1 cellular context compared by ENCODE assay signal in the genomic region with DNA sequence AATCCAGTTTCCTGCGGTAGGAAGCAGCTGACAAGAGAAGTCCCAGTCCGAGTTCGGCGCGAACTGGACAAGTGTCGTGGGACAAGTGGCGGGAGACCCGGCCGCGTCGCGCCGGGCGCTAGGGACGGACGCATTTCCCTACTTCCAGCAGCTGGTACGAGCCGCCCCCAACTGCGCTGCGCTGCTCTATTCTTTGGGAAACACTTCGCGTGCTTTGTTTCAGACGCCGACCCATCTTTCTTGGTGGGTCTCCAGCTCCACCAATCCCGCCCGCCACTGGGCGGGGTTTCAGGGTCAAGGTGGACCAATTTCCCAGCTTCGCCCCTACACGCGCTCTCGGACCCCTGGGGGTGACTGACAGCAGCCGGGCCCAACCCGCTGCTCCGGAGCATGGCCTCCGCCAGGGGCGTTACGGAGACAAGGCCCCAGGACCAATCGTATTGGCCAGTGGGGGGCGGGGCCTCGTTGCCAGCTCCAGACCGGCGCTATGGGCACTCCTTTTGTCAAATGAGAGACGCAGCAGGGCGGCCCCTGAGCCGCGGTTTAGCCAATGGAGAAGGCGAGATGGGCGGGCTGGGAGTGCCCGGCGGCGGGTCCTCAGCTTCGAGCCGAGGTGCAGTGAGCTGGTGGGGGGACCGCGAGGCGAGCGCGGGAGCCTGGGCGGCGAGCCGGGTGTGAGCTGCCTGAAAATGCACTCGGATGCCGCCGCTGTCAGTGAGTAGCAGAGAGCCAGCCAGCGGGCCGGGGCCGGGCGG.
TF ChIP-seq lines count a peak whose summit lies in the region.

A gene (plus strand): TSS at position 600 of the 755 bp plus-strand sequence. CDS start 90 bp downstream, at position 690.

TF ChIP-seq in HepG2, 621 proteins besides CTCF, POLR2A, EP300 and RAD21 (continued from another document and continues in another):
- TF ChIP-seq, protein P1, sequence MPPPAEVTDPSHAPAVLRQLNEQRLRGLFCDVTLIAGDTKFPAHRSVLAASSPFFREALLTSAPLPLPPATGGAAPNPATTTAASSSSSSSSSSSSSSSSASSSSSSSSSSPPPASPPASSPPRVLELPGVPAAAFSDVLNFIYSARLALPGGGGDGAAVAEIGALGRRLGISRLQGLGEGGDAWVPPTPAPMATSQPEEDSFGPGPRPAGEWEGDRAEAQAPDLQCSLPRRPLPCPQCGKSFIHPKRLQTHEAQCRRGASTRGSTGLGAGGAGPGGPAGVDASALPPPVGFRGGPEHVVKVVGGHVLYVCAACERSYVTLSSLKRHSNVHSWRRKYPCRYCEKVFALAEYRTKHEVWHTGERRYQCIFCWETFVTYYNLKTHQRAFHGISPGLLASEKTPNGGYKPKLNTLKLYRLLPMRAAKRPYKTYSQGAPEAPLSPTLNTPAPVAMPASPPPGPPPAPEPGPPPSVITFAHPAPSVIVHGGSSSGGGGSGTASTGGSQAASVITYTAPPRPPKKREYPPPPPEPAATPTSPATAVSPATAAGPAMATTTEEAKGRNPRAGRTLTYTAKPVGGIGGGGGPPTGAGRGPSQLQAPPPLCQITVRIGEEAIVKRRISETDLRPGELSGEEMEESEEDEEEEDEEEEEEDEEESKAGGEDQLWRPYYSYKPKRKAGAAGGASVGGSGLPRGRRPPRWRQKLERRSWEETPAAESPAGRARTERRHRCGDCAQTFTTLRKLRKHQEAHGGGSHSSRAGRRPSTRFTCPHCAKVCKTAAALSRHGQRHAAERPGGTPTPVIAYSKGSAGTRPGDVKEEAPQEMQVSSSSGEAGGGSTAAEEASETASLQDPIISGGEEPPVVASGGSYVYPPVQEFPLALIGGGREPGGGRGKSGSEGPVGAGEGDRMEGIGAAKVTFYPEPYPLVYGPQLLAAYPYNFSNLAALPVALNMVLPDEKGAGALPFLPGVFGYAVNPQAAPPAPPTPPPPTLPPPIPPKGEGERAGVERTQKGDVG (CRISPR knock-in tag; IDR thresholded peaks at IDR 0.05; ENCODE audit: borderline replicate concordance), result 0 out of 2 replicates have a peak, but pooled peaks have one; percentile 26
- TF ChIP-seq, protein P2, sequence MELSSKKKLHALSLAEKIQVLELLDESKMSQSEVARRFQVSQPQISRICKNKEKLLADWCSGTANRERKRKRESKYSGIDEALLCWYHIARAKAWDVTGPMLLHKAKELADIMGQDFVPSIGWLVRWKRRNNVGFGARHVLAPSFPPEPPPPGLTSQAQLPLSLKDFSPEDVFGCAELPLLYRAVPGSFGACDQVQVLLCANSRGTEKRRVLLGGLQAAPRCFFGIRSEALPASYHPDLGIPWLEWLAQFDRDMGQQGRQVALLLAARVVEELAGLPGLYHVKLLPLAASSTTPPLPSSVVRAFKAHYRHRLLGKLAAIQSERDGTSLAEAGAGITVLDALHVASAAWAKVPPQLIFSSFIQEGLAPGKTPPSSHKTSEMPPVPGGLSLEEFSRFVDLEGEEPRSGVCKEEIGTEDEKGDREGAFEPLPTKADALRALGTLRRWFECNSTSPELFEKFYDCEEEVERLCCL (CRISPR knock-in tag; IDR thresholded peaks at IDR 0.05; ENCODE audit: borderline replicate concordance), result no peak
- TF ChIP-seq MED1 (CRISPR knock-in tag; IDR thresholded peaks at IDR 0.05) (no peak), ZNF101 (CRISPR knock-in tag; IDR thresholded peaks at IDR 0.05; ENCODE audit: borderline replicate concordance, low read depth) (no peak), ZNF703 (CRISPR knock-in tag; IDR thresholded peaks at IDR 0.05; ENCODE audit: borderline replicate concordance) (no peak; the same call in 1 of the 2 replicates), AGO2 (optimal IDR thresholded peaks at IDR 0.05; ENCODE audit: low read depth, low read length) (peak; percentile 33), ZNF34 (CRISPR knock-in tag; IDR thresholded peaks at IDR 0.05; ENCODE audit: borderline replicate concordance) (no peak), CBFB (CRISPR knock-in tag; IDR thresholded peaks at IDR 0.05) (peak; percentile 45; the same call in 1 of the 2 replicates), KDM2A (CRISPR knock-in tag; IDR thresholded peaks at IDR 0.05; ENCODE audit: borderline replicate concordance, low read depth) (peak; percentile 21; the same call in 1 of the 2 replicates), KAT2B (IDR thresholded peaks at IDR 0.05; ENCODE audit: borderline replicate concordance, low read depth, low read length) (no peak), GATAD1 (CRISPR knock-in tag; IDR thresholded peaks at IDR 0.05) (peak; percentile 57; the same call in 1 of the 2 replicates), SMAD9 (CRISPR knock-in tag; IDR thresholded peaks at IDR 0.05) (no peak), ZNF496 (CRISPR knock-in tag; IDR thresholded peaks at IDR 0.05; ENCODE audit: insufficient replicate concordance) (no peak), NFRKB (IDR thresholded peaks at IDR 0.05) (no peak), ZFP82 (CRISPR knock-in tag; IDR thresholded peaks at IDR 0.05; ENCODE audit: borderline replicate concordance) (no peak), MIER3 (CRISPR knock-in tag; IDR thresholded peaks at IDR 0.05; ENCODE audit: borderline replicate concordance) (0 out of 2 replicates have a peak, but pooled peaks have one; percentile 34), TARDBP (CRISPR knock-in tag; IDR thresholded peaks at IDR 0.05) (peak; percentile 36; the same call in 1 of the 2 replicates), SATB2 (CRISPR knock-in tag; IDR thresholded peaks at IDR 0.05) (no peak), ZNF781 (CRISPR knock-in tag; IDR thresholded peaks at IDR 0.05; ENCODE audit: borderline replicate concordance, not compliant biosample characterization) (no peak), DNMT3B (CRISPR knock-in tag; conservative IDR thresholded peaks at IDR 0.05) (no peak), KDM4B (CRISPR knock-in tag; IDR thresholded peaks at IDR 0.05) (no peak), ZNF225 (CRISPR knock-in tag; IDR thresholded peaks at IDR 0.05) (no peak), ZNF720 (CRISPR knock-in tag; IDR thresholded peaks at IDR 0.05) (no peak), ELF4 (CRISPR knock-in tag; IDR thresholded peaks at IDR 0.05; ENCODE audit: borderline replicate concordance) (no peak), MIXL1 (CRISPR knock-in tag; IDR thresholded peaks at IDR 0.05) (peak; percentile 10; the same call in 1 of the 2 replicates), ZNF326 (CRISPR knock-in tag; IDR thresholded peaks at IDR 0.05; ENCODE audit: borderline replicate concordance) (no peak), MTA1 (CRISPR knock-in tag; IDR thresholded peaks at IDR 0.05; ENCODE audit: borderline replicate concordance) (no peak), ZNF652 (CRISPR knock-in tag; IDR thresholded peaks at IDR 0.05; ENCODE audit: borderline replicate concordance, low read depth) (no peak), ZNF224 (CRISPR knock-in tag; IDR thresholded peaks at IDR 0.05) (peak; percentile 64; the same call in 1 of the 2 replicates), RNF2 (conservative IDR thresholded peaks at IDR 0.05; ENCODE audit: low read depth) (peak; percentile 28; the same call in 1 of the 2 replicates), JUNB (CRISPR knock-in tag; IDR thresholded peaks at IDR 0.05; ENCODE audit: borderline replicate concordance) (no peak)
- TF ChIP-seq, protein P3, sequence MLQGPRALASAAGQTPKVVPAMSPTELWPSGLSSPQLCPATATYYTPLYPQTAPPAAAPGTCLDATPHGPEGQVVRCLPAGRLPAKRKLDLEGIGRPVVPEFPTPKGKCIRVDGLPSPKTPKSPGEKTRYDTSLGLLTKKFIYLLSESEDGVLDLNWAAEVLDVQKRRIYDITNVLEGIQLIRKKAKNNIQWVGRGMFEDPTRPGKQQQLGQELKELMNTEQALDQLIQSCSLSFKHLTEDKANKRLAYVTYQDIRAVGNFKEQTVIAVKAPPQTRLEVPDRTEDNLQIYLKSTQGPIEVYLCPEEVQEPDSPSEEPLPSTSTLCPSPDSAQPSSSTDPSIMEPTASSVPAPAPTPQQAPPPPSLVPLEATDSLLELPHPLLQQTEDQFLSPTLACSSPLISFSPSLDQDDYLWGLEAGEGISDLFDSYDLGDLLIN (CRISPR knock-in tag; IDR thresholded peaks at IDR 0.05; ENCODE audit: borderline replicate concordance), result no peak
- TF ChIP-seq, protein P4, sequence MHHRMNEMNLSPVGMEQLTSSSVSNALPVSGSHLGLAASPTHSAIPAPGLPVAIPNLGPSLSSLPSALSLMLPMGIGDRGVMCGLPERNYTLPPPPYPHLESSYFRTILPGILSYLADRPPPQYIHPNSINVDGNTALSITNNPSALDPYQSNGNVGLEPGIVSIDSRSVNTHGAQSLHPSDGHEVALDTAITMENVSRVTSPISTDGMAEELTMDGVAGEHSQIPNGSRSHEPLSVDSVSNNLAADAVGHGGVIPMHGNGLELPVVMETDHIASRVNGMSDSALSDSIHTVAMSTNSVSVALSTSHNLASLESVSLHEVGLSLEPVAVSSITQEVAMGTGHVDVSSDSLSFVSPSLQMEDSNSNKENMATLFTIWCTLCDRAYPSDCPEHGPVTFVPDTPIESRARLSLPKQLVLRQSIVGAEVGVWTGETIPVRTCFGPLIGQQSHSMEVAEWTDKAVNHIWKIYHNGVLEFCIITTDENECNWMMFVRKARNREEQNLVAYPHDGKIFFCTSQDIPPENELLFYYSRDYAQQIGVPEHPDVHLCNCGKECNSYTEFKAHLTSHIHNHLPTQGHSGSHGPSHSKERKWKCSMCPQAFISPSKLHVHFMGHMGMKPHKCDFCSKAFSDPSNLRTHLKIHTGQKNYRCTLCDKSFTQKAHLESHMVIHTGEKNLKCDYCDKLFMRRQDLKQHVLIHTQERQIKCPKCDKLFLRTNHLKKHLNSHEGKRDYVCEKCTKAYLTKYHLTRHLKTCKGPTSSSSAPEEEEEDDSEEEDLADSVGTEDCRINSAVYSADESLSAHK (CRISPR knock-in tag; IDR thresholded peaks at IDR 0.05; ENCODE audit: borderline replicate concordance), result no peak
- TF ChIP-seq, protein P5, sequence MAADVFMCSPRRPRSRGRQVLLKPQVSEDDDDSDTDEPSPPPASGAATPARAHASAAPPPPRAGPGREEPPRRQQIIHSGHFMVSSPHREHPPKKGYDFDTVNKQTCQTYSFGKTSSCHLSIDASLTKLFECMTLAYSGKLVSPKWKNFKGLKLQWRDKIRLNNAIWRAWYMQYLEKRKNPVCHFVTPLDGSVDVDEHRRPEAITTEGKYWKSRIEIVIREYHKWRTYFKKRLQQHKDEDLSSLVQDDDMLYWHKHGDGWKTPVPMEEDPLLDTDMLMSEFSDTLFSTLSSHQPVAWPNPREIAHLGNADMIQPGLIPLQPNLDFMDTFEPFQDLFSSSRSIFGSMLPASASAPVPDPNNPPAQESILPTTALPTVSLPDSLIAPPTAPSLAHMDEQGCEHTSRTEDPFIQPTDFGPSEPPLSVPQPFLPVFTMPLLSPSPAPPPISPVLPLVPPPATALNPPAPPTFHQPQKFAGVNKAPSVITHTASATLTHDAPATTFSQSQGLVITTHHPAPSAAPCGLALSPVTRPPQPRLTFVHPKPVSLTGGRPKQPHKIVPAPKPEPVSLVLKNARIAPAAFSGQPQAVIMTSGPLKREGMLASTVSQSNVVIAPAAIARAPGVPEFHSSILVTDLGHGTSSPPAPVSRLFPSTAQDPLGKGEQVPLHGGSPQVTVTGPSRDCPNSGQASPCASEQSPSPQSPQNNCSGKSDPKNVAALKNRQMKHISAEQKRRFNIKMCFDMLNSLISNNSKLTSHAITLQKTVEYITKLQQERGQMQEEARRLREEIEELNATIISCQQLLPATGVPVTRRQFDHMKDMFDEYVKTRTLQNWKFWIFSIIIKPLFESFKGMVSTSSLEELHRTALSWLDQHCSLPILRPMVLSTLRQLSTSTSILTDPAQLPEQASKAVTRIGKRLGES (CRISPR knock-in tag; IDR thresholded peaks at IDR 0.05; ENCODE audit: borderline replicate concordance), result no peak
- TF ChIP-seq, protein P6, sequence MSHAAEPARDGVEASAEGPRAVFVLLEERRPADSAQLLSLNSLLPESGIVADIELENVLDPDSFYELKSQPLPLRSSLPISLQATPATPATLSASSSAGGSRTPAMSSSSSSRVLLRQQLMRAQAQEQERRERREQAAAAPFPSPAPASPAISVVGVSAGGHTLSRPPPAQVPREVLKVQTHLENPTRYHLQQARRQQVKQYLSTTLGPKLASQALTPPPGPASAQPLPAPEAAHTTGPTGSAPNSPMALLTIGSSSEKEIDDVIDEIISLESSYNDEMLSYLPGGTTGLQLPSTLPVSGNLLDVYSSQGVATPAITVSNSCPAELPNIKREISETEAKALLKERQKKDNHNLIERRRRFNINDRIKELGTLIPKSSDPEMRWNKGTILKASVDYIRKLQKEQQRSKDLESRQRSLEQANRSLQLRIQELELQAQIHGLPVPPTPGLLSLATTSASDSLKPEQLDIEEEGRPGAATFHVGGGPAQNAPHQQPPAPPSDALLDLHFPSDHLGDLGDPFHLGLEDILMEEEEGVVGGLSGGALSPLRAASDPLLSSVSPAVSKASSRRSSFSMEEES (CRISPR knock-in tag; IDR thresholded peaks at IDR 0.05), result no peak
- TF ChIP-seq, protein P7, sequence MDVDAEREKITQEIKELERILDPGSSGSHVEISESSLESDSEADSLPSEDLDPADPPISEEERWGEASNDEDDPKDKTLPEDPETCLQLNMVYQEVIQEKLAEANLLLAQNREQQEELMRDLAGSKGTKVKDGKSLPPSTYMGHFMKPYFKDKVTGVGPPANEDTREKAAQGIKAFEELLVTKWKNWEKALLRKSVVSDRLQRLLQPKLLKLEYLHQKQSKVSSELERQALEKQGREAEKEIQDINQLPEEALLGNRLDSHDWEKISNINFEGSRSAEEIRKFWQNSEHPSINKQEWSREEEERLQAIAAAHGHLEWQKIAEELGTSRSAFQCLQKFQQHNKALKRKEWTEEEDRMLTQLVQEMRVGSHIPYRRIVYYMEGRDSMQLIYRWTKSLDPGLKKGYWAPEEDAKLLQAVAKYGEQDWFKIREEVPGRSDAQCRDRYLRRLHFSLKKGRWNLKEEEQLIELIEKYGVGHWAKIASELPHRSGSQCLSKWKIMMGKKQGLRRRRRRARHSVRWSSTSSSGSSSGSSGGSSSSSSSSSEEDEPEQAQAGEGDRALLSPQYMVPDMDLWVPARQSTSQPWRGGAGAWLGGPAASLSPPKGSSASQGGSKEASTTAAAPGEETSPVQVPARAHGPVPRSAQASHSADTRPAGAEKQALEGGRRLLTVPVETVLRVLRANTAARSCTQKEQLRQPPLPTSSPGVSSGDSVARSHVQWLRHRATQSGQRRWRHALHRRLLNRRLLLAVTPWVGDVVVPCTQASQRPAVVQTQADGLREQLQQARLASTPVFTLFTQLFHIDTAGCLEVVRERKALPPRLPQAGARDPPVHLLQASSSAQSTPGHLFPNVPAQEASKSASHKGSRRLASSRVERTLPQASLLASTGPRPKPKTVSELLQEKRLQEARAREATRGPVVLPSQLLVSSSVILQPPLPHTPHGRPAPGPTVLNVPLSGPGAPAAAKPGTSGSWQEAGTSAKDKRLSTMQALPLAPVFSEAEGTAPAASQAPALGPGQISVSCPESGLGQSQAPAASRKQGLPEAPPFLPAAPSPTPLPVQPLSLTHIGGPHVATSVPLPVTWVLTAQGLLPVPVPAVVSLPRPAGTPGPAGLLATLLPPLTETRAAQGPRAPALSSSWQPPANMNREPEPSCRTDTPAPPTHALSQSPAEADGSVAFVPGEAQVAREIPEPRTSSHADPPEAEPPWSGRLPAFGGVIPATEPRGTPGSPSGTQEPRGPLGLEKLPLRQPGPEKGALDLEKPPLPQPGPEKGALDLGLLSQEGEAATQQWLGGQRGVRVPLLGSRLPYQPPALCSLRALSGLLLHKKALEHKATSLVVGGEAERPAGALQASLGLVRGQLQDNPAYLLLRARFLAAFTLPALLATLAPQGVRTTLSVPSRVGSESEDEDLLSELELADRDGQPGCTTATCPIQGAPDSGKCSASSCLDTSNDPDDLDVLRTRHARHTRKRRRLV (CRISPR knock-in tag; IDR thresholded peaks at IDR 0.05), result no peak
